8 cellular contexts compared by ENCODE assay signal in genomic region chr16:31713071-31713944, GRCh38.
DNase-seq lines count a peak whose midpoint lies in the region; ATAC-seq and TF ChIP-seq lines count a peak whose summit lies in the region.

No MANE protein-coding gene starts in this region.

- peak overlapping the region; percentile 33; the same call in 1 of the 2 replicates for H3K18ac ChIP-seq in IMR-90 (ENCODE audit: low read depth, low read length)

- H2AFZ ChIP-seq in IMR-90 (replicated peaks; ENCODE audit: low read length, poor library complexity) = peak overlapping the region; percentile 99

- dilution Hi-C loops in IMR-90 (cut with HindIII; ENCODE audit: low sequenced_read_pairs, unreplicated experiment) = no loop called here

- H3K23ac ChIP-seq in IMR-90 (ENCODE audit: low read depth, low read length) = peak overlapping the region; percentile 93

- POLR2A ChIA-PET in IMR-90 (lab: Charles Lee; ENCODE audit: unreplicated experiment) = interaction anchor here (0.5 to 1.0 kb wide), 2 partner anchors 12 to 19 kb away, joined by 3 to 4 read pairs; no protein-coding TSS in a partner anchor

- peak; percentile 93 for DNase-seq in DMS153 (lab: John Stamatoyannopoulos, UW)
- peak; percentile 91 for DNase-seq in IMR-90
- peak; percentile 43 for DNase-seq in OCI-M2 (lab: John Stamatoyannopoulos, UW; ENCODE audit: unreplicated experiment)
- DNase-seq in activated T-cell treated with anti-CD3 and anti-CD28 coated beads, Interleukin-2, amount 50 U/mL, for 1 hour = peak; percentile 90
- DNase-seq in erythroblast (lab: John Stamatoyannopoulos, UW) = peak; percentile 93 to 94
- peak; percentile 95 for DNase-seq in mucosa of gallbladder (ENCODE audit: low spot score)
- DNase-seq in stimulated activated CD8-positive, alpha-beta memory T cell treated with anti-CD3 and anti-CD28 coated beads, Interleukin-4, amount 100 ng/mL, for 24 hours (ENCODE audit: low read depth) = peak; percentile 88

- H4K5ac ChIP-seq in IMR-90 (ENCODE audit: low read depth, low read length) = peak overlapping the region; percentile 11

- peak overlapping the region; percentile 66 for H3K4me3 ChIP-seq in IMR-90 (ENCODE audit: insufficient read depth, low read depth, low read length)

- peak overlapping the region; percentile 85 for H3K9ac ChIP-seq in IMR-90 (ENCODE audit: low read depth, low read length)

- WGBS in IMR-90 (ENCODE audit: extremely low coverage in 2 of 2, insufficient read length in 1 of 2), 2 experiments = 0% methylated on average over 11 of the region's 59 CpGs; no CpG with 5 or more reads in 1 of the 2 experiments

- no peak overlapping the region for H2BK15ac ChIP-seq in IMR-90 (ENCODE audit: low read depth, low read length)

- H4K8ac ChIP-seq in IMR-90 (ENCODE audit: low read depth in 2 of 2, low read length in 2 of 2) = peak overlapping the region; percentile 69 to 93

- no peaks in the 10 kb centered on the region for H4K20me1 ChIP-seq in IMR-90 (ENCODE audit: insufficient read depth, low read length)

- CTCF ChIA-PET in IMR-90 (lab: Yijun Ruan, JAX) = interaction anchor here (0.6 kb wide), 1 partner anchor 258 kb away, joined by 3 read pairs; no protein-coding TSS in a partner anchor

- TF ChIP-seq CTCF in IMR-90 (conservative IDR thresholded peaks at IDR 0.05; ENCODE audit: low read depth, low read length) = no peak

- no TSS peak for BruUV-seq in IMR-90 (replicated peaks; lab: Mats Ljungman, UMichigan)

- TF ChIP-seq POLR2A in IMR-90 (IDR thresholded peaks at IDR 0.05; ENCODE audit: low read depth, low read length) (peak; percentile 98), erythroblast (IDR thresholded peaks at IDR 0.05; ENCODE audit: low read length) (peak; percentile 90)

- no peaks in the 10 kb centered on the region for H3K9me3 ChIP-seq in IMR-90 (ENCODE audit: control insufficient read depth, insufficient read depth, low read length)

- H3K4ac ChIP-seq in IMR-90 (ENCODE audit: low read depth, low read length) = peak overlapping the region; percentile 80

- peaks cover 6% of the 10 kb centered on the region for H3K4me1 ChIP-seq in IMR-90 (ENCODE audit: control insufficient read depth, insufficient read depth, low read length)

- peak overlapping the region; percentile 70 for H3K27ac ChIP-seq in IMR-90 (ENCODE audit: insufficient read depth, low read length)

- peak overlapping the region; percentile 44; the same call in 1 of the 2 replicates for H2AK5ac ChIP-seq in IMR-90 (ENCODE audit: low read depth, low read length)

- ATAC-seq in GM21529 (IDR thresholded peaks at IDR 0.05; ENCODE audit: unreplicated experiment) (peak; percentile 96), IMR-90 (ENCODE audit: low read depth) (peak; percentile 96)

- no peaks in the 10 kb centered on the region; the same call in 1 of the 2 replicates for H3K9me1 ChIP-seq in IMR-90 (ENCODE audit: insufficient read depth, low read length)

- H3K79me1 ChIP-seq in IMR-90 (ENCODE audit: low read depth in 1 of 2, low read length in 2 of 2) = peaks cover 10 to 30% of the 10 kb centered on the region in 2 experiments

- H2BK5ac ChIP-seq in IMR-90 (ENCODE audit: low read depth, low read length, poor library complexity, severe bottlenecking) = peak overlapping the region; percentile 65

- in situ Hi-C loops in IMR-90 (cut with MboI; ENCODE audit: low sequenced_read_pairs) = loop anchor here (25.0 kb wide), 2 partner anchors 201 to 726 kb away; partner anchors contain the start of genes HSD3B7 and RUSF1

- peak overlapping the region; percentile 98 for H2AK9ac ChIP-seq in IMR-90 (replicated peaks; ENCODE audit: low read depth, low read length, poor library complexity)

- H4K91ac ChIP-seq in IMR-90 (ENCODE audit: insufficient read depth, low read depth, low read length) = peak overlapping the region; percentile 58

- H3K4me2 ChIP-seq in IMR-90 (ENCODE audit: low read depth, low read length) = peak overlapping the region; percentile 93

- no peaks in the 10 kb centered on the region for H3K27me3 ChIP-seq in IMR-90 (ENCODE audit: control insufficient read depth, insufficient read depth, low read length)

- H3K36me3 ChIP-seq in IMR-90 (ENCODE audit: control insufficient read depth, insufficient read depth, low read length) = peaks cover 9% of the 10 kb centered on the region; the same call in 1 of the 2 replicates

- H3K56ac ChIP-seq in IMR-90 (ENCODE audit: extremely low read depth, insufficient read depth, low read length) = peak overlapping the region; percentile 70

- H2BK20ac ChIP-seq in IMR-90 (ENCODE audit: low read depth, low read length) = no peak overlapping the region

- H3K14ac ChIP-seq in IMR-90 (replicated peaks; ENCODE audit: low read depth, low read length) = peak overlapping the region; percentile 90

- H2BK120ac ChIP-seq in IMR-90 (ENCODE audit: low read depth, low read length) = 0 out of 2 replicates have a peak overlapping the region, but pooled peaks have one; percentile 11

- intact Hi-C loops in IMR-90 (cut with micrococcal nuclease) = no loop called here

- no peak for TF ChIP-seq RAD21 in IMR-90 (IDR thresholded peaks at IDR 0.05; ENCODE audit: low read length)

TF ChIP-seq in IMR-90, 13 proteins besides CTCF, POLR2A, EP300 and RAD21:
- TF ChIP-seq MAFK (IDR thresholded peaks at IDR 0.05; ENCODE audit: low read depth, low read length) (no peak), SMC3 (IDR thresholded peaks at IDR 0.05; ENCODE audit: low read depth, low read length) (no peak), CEBPB (IDR thresholded peaks at IDR 0.05; ENCODE audit: low read depth, low read length) (peak; percentile 35), RFX5 (IDR thresholded peaks at IDR 0.05; ENCODE audit: low read depth, low read length) (no peak), USF2 (IDR thresholded peaks at IDR 0.05; ENCODE audit: low read depth, low read length) (no peak), RCOR1 (IDR thresholded peaks at IDR 0.05; ENCODE audit: insufficient replicate concordance, low read length) (no peak), FOS (IDR thresholded peaks at IDR 0.05; ENCODE audit: low read depth, low read length) (no peak), NFE2L2 (IDR thresholded peaks at IDR 0.05; ENCODE audit: low read depth, low read length) (no peak), BHLHE40 (IDR thresholded peaks at IDR 0.05; ENCODE audit: low read depth, low read length) (no peak), MAZ (IDR thresholded peaks at IDR 0.05; ENCODE audit: borderline replicate concordance, low read depth, low read length) (peak; percentile 10; the same call in 1 of the 2 replicates), MXI1 (IDR thresholded peaks at IDR 0.05; ENCODE audit: borderline replicate concordance, low read depth, low read length) (no peak; the same call in 1 of the 2 replicates), ELK1 (IDR thresholded peaks at IDR 0.05; ENCODE audit: borderline replicate concordance, low read depth, low read length) (no peak), CHD1 (IDR thresholded peaks at IDR 0.05; ENCODE audit: low read depth, low read length) (peak; percentile 44; the same call in 1 of the 2 replicates)

Comparison
In these comparisons a context has a peak if more than half of its experiments do, and no peak if none do; other contexts are left out.
1. Peak in every context shown above with its lines: DNase-seq, ATAC-seq, H3K4me3 ChIP-seq and H3K27ac ChIP-seq.
2. DNase-seq: peak in every context shown above with its lines; median percentile 95 in mucosa of gallbladder; 94 in erythroblast; 93 in DMS153; 91 in IMR-90; 90 in activated T-cell treated with anti-CD3 and anti-CD28 coated beads, Interleukin-2, amount 50 U/mL, for 1 hour; 88 in stimulated activated CD8-positive, alpha-beta memory T cell treated with anti-CD3 and anti-CD28 coated beads, Interleukin-4, amount 100 ng/mL, for 24 hours; 43 in OCI-M2.